ENCODE assay signal across 8 cellular contexts in genomic region chr1:28260803-28261174, GRCh38. TPM values are rescaled to one million over a fixed set of nuclear protein-coding genes. Genes with fewer than 3 reads are reported as not detected.
DNase-seq lines count a peak whose midpoint lies in the region; ATAC-seq and TF ChIP-seq lines count a peak whose summit lies in the region.

No MANE protein-coding gene starts in this region.

- peaks cover 72% of the 10 kb centered on the region for H3K4me1 Mint-ChIP-seq in activated T-cell treated with anti-CD3 and anti-CD28 coated beads, Interleukin-2, amount 50 U/mL, for 72 hours (ENCODE audit: low read depth)
- H3K4me1 Mint-ChIP-seq in brain (peaks cover 55% of the 10 kb centered on the region), memory B cell (peaks cover 15% of the 10 kb centered on the region), type B pancreatic cell (ENCODE audit: unreplicated experiment) (peaks cover 19% of the 10 kb centered on the region)

- TF ChIP-seq CTCF in brain (conservative IDR thresholded peaks at IDR 0.05): no peak
- TF ChIP-seq CTCF in type B pancreatic cell (conservative IDR thresholded peaks at IDR 0.05): no peak

- peak overlapping the region; percentile 73 for H3K27ac Mint-ChIP-seq in activated T-cell treated with anti-CD3 and anti-CD28 coated beads, Interleukin-2, amount 50 U/mL, for 72 hours
- H3K27ac Mint-ChIP-seq in brain (peak overlapping the region; percentile 48 to 83 (median 73)), memory B cell (no peak overlapping the region), type B pancreatic cell (peak overlapping the region; percentile 75)

- no peak for DNase-seq in activated T-cell treated with anti-CD3 and anti-CD28 coated beads, Interleukin-2, amount 50 U/mL, for 72 hours
- DNase-seq in activated T-cell treated with anti-CD3 and anti-CD28 coated beads, Interleukin-2, amount 50 U/mL, for 48 hours: no peak
- DNase-seq in memory B cell (ENCODE audit: low spot score in 2 of 2) (no peak), type B pancreatic cell (ENCODE audit: extremely low spot score, unreplicated experiment) (no peak), OCI-M1 (lab: John Stamatoyannopoulos, UW) (no peak), NCI-H524 (lab: John Stamatoyannopoulos, UW) (no peak), NCI-H526 treated with DMSO at 0.1 percent for 48 hours (lab: John Stamatoyannopoulos, UW) (no peak)

- H3K27me3 Mint-ChIP-seq in activated T-cell treated with anti-CD3 and anti-CD28 coated beads, Interleukin-2, amount 50 U/mL, for 72 hours (ENCODE audit: low read depth): no peaks in the 10 kb centered on the region
- H3K27me3 Mint-ChIP-seq in brain (peaks cover 20% of the 10 kb centered on the region), memory B cell (no peaks in the 10 kb centered on the region), type B pancreatic cell (no peaks in the 10 kb centered on the region)

- peak overlapping the region; percentile 85 to 89 for H3K4me3 Mint-ChIP-seq in activated T-cell treated with anti-CD3 and anti-CD28 coated beads, Interleukin-2, amount 50 U/mL, for 72 hours
- peak overlapping the region; percentile 87 to 92 (median 87) for H3K4me3 Mint-ChIP-seq in brain
- peak overlapping the region; percentile 80 for H3K4me3 Mint-ChIP-seq in memory B cell
- peak overlapping the region; percentile 86 for H3K4me3 Mint-ChIP-seq in type B pancreatic cell

- ATAC-seq in activated T-cell treated with anti-CD3 and anti-CD28 coated beads, Interleukin-2, amount 50 U/mL, for 72 hours (replicated peaks in 1 of 2): no peak
- ATAC-seq in memory B cell (ENCODE audit: low read depth): no peak

- peaks cover 2% of the 10 kb centered on the region in 2 donors for H3K9me3 Mint-ChIP-seq in activated T-cell treated with anti-CD3 and anti-CD28 coated beads, Interleukin-2, amount 50 U/mL, for 72 hours
- H3K9me3 Mint-ChIP-seq in brain (peaks cover 0 to 2% (median 0%) of the 10 kb centered on the region in 5 experiments), memory B cell (no peaks in the 10 kb centered on the region), type B pancreatic cell (no peaks in the 10 kb centered on the region)

- H3K36me3 Mint-ChIP-seq in activated T-cell treated with anti-CD3 and anti-CD28 coated beads, Interleukin-2, amount 50 U/mL, for 72 hours (ENCODE audit: insufficient read depth in 2 of 2): peaks cover 12 to 14% of the 10 kb centered on the region in 2 donors
- H3K36me3 Mint-ChIP-seq in brain: peaks cover 10% of the 10 kb centered on the region
- H3K36me3 Mint-ChIP-seq in memory B cell: no peaks in the 10 kb centered on the region
- H3K36me3 Mint-ChIP-seq in type B pancreatic cell: no peaks in the 10 kb centered on the region

RNA-seq across cellular contexts. Expression of gene SESN2, which starts 1.5 kb away (rescaled TPM):
- total RNA-seq in activated T-cell treated with anti-CD3 and anti-CD28 coated beads, Interleukin-2, amount 50 U/mL, for 72 hours: 100 to 1,000 TPM in 1 of 2 donors, 10 to 100 TPM in 1; 85.3 to 101 TPM
- polyA plus RNA-seq in brain (ENCODE audit: insufficient read depth, low read depth, low replicate concordance): 12.4 TPM
- 21.5 and 40.2 TPM in 2 replicates for total RNA-seq in type B pancreatic cell (ENCODE audit: low replicate concordance)

RNA-seq across cellular contexts. Expression of gene ATP5IF1, which starts 24.9 kb away (rescaled TPM):
- total RNA-seq in activated T-cell treated with anti-CD3 and anti-CD28 coated beads, Interleukin-2, amount 50 U/mL, for 72 hours: 100 to 1,000 TPM; 147 to 163 TPM
- polyA plus RNA-seq in brain (ENCODE audit: insufficient read depth, low read depth, low replicate concordance): 273 TPM
- 143 and 144 TPM in 2 replicates for total RNA-seq in type B pancreatic cell (ENCODE audit: low replicate concordance)

RNA-seq across cellular contexts. Expression of gene DNAJC8, which starts 28.0 kb away (rescaled TPM):
- total RNA-seq in activated T-cell treated with anti-CD3 and anti-CD28 coated beads, Interleukin-2, amount 50 U/mL, for 72 hours: 10 to 100 TPM; 61.9 to 63.7 TPM
- polyA plus RNA-seq in brain (ENCODE audit: insufficient read depth, low read depth, low replicate concordance): 119 TPM
- total RNA-seq in type B pancreatic cell (ENCODE audit: low replicate concordance): 60.3 and 90.2 TPM in 2 replicates
